8 cellular contexts compared by ENCODE assay signal in the genomic region with DNA sequence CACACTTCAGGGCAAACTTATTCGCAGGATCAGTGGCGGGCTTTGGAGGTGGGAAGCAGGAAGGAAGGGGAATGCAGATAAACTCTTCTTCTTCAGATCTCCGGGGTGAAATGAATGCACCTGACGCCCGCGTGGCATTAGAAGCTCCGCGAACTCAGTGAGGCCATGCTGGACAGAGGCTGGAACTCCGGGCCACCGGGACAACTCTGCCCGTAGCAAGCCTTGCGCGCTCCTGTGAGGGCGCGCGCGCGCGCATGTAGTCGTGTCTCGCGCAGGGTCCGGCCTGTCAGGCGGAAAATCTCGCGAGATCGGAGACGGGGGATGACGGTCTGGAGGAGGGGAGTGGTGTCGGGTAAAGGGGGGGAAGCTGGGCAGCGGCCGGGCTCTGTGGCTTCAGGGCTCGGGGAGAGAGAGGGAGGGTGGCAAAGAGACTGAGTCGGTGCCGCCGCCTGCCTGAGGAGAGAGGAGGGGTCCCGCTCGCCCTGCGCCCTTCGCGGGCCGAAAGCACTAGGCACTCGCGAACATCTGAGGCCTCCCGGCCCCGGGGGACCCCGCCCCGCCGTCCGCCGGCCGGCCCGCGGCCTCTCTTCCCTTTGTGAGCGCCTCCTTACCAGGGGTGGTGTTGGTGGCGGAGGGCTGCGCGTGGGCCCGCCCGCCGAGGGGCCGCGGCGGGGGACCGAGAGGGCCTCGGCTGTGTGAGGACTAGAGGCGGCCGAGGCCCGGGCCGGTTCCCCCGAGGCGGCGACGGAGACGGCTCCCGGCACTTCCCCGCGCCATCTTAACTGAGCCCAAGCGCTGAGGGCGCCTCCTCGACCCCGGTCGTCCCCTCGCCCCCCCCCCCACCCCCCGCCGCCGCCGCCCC. TPM values are rescaled to one million over a fixed set of nuclear protein-coding genes. Genes with fewer than 3 reads are reported as not detected.
DNase-seq lines count a peak whose midpoint lies in the region; ATAC-seq and TF ChIP-seq lines count a peak whose summit lies in the region.

Gene TAOK1, plus strand, starts transcription at position 370 of the 862 bp plus-strand sequence. CDS start 61,186 bp downstream, outside the sequence.

- DNase-seq in AG04450 (ENCODE audit: low read depth, low spot score) (peak; percentile 96), NCI-H446 (lab: John Stamatoyannopoulos, UW) (peak; percentile 98), caudate nucleus (lab: John Stamatoyannopoulos, UW) (peak in 60 of 61 donors; percentile 49 to 99 (median 97)), iPS-NIHi7 (ENCODE audit: extremely low spot score) (peak; percentile 97), smooth muscle cell (lab: John Stamatoyannopoulos, UW; ENCODE audit: unreplicated experiment) (peak; percentile 94)
- DNase-seq in activated CD4-positive, CD25-positive, alpha-beta regulatory T cell (lab: John Stamatoyannopoulos, UW) = peak; percentile 92 to 96 (median 96)

- ATAC-seq in HG03196 (IDR thresholded peaks at IDR 0.05; ENCODE audit: unreplicated experiment) = peak; percentile 79

- H3K27ac ChIP-seq in AG04450 (ENCODE audit: low read depth, low read length) (peak within 1 kb of the TSS; percentile 52), caudate nucleus (ENCODE audit: low read depth, low read length) (peak within 1 kb of the TSS; percentile 93), smooth muscle cell (ENCODE audit: low read depth) (peak within 1 kb of the TSS; percentile 93)

- CTCF ChIA-PET in AG04450 (lab: Charles Lee) = interaction anchor here (1.1 kb wide), 1 partner anchor 20 kb away, joined by 6 read pairs; no protein-coding TSS in a partner anchor

- peak within 1 kb of the TSS; percentile 99 for H3K9ac ChIP-seq in smooth muscle cell (ENCODE audit: low read depth)

- H4K20me1 ChIP-seq in smooth muscle cell (ENCODE audit: low read depth) = peaks cover 41% of the 10 kb centered on the region

- TF ChIP-seq CTCF in AG04450 (IDR thresholded peaks at IDR 0.05; ENCODE audit: low read depth, low read length) = no peak
- no peak for TF ChIP-seq CTCF in smooth muscle cell (IDR thresholded peaks at IDR 0.05; ENCODE audit: borderline replicate concordance, insufficient read depth, poor library complexity, severe bottlenecking)

- H3K4me1 ChIP-seq in smooth muscle cell (ENCODE audit: low read depth) = peaks cover 30% of the 10 kb centered on the region

- 1% methylated on average over 42 of the region's 88 CpGs for WGBS in smooth muscle cell (ENCODE audit: low lambda C conversion rate)

- no peaks in the 10 kb centered on the region; the same call in 1 of the 2 replicates for H3K9me3 ChIP-seq in AG04450 (ENCODE audit: control insufficient read depth, insufficient read depth, low read length)
- no peaks in the 10 kb centered on the region for H3K9me3 ChIP-seq in smooth muscle cell (replicated peaks; ENCODE audit: low read depth)

- peak; percentile 95 for TF ChIP-seq POLR2A in GM18951 (IDR thresholded peaks at IDR 0.05; ENCODE audit: extremely low read depth, insufficient read depth, insufficient read length)

- peak within 1 kb of the TSS; percentile 97 for H2AFZ ChIP-seq in smooth muscle cell (ENCODE audit: low read depth)

- in situ Hi-C loops in GM18951 (cut with MboI; ENCODE audit: low sequenced_read_pairs, unreplicated experiment) = no loop called here

- no peaks in the 10 kb centered on the region for H3F3A ChIP-seq in smooth muscle cell (ENCODE audit: low read depth)

- H3K27me3 ChIP-seq in AG04450 (ENCODE audit: control insufficient read depth, insufficient read depth, low read length) (no peaks in the 10 kb centered on the region), smooth muscle cell (ENCODE audit: low read depth) (no peaks in the 10 kb centered on the region)

- H3K4me2 ChIP-seq in smooth muscle cell = peak within 1 kb of the TSS; percentile 94

- POLR2A ChIA-PET in AG04450 (lab: Yijun Ruan, JAX) = interaction anchor here (0.6 to 1.4 kb wide), 7 partner anchors 11 to 105 kb away, joined by 3 to 10 read pairs (median 6); partner anchors contain the start of gene NUFIP2

- H3K36me3 ChIP-seq in smooth muscle cell (ENCODE audit: low read depth) = no peaks in the 10 kb centered on the region

- peaks cover 50% of the 10 kb centered on the region for H3K79me2 ChIP-seq in smooth muscle cell (ENCODE audit: low read depth)

- H3K4me3 ChIP-seq in AG04450 (ENCODE audit: low read depth, low read length) (peak within 1 kb of the TSS; percentile 97), smooth muscle cell (peak within 1 kb of the TSS; percentile 99)

RNA-seq across cellular contexts. Expression of gene TAOK1, which starts in this region (rescaled TPM):
- polyA plus RNA-seq in AG04450 (2011; rRNA removed) = 27.6 and 34.2 TPM in 2 replicates
- polyA minus RNA-seq in AG04450 (2011; rRNA and poly(A)+ RNA removed) = 52.9 and 72.0 TPM in 2 replicates
- 58.7 and 76.8 TPM in 2 replicates for total RNA-seq in smooth muscle cell
- 4.7 and 4.9 TPM in 2 replicates for polyA plus RNA-seq in smooth muscle cell

Comparison
In these comparisons a context has a peak if more than half of its experiments do, and no peak if none do; other contexts are left out.
1. Peak in every context shown above with its lines: DNase-seq, ATAC-seq, H3K4me3 ChIP-seq and H3K27ac ChIP-seq.